Comparison of ENCODE assay signal across 22 cellular contexts in genomic region chr11:2297623-2298030, GRCh38. TPM values are rescaled to one million over a fixed set of nuclear protein-coding genes. Genes with fewer than 3 reads are reported as not detected.
DNase-seq lines count a peak whose midpoint lies in the region; ATAC-seq, FAIRE-seq and TF ChIP-seq lines count a peak whose summit lies in the region.
"Had no signal": no experiment of that assay in that cellular context is flagged by ENCODE, and none has a peak within 500 bp of the region (broad histone marks: within the 10 kb centered on the region; RNA-seq: fewer than 3 reads in every experiment).

No MANE protein-coding gene starts in this region.

- intact Hi-C loops in CD4-positive, alpha-beta memory T cell (cut with micrococcal nuclease): no loop called here
- intact Hi-C loops in K562 (cut with micrococcal nuclease): no loop called here

- H3K9ac ChIP-seq in K562 (ENCODE audit: insufficient read depth in 1 of 2, low read depth in 2 of 2, low read length in 2 of 2) (no peak overlapping the region), neural progenitor cell (no peak overlapping the region)
- H3K9ac ChIP-seq: KMS-11 had no signal

- no peak for TF ChIP-seq POLR2A in K562 (conservative IDR thresholded peaks at IDR 0.05)

- peak overlapping the region in 6 of 7 donors; percentile 62 to 88 (median 85) for H3K27ac Mint-ChIP-seq in CD4-positive, alpha-beta memory T cell
- H3K27ac Mint-ChIP-seq in neural progenitor cell: peak overlapping the region; percentile 51
- H3K27ac Mint-ChIP-seq: nephron progenitor cell had no signal

- H4K20me1 ChIP-seq in K562 (replicated peaks; ENCODE audit: control insufficient read depth, insufficient read depth, low read length) (no peaks in the 10 kb centered on the region), neural progenitor cell (ENCODE audit: low read depth) (no peaks in the 10 kb centered on the region)

- no peaks in the 10 kb centered on the region for H3K9me1 ChIP-seq in K562 (ENCODE audit: control insufficient read depth, insufficient read depth, low read length)

- H3K4me1 Mint-ChIP-seq in CD4-positive, alpha-beta memory T cell: peaks cover 17 to 60% (median 28%) of the 10 kb centered on the region in 4 donors
- no peaks in the 10 kb centered on the region for H3K4me1 Mint-ChIP-seq in neural progenitor cell

- no peak for TF ChIP-seq EP300 in K562 (IDR thresholded peaks at IDR 0.05; ENCODE audit: low read length)

- peaks cover 0 to 25% of the 10 kb centered on the region in 2 donors for H3K36me3 Mint-ChIP-seq in CD4-positive, alpha-beta memory T cell
- no peaks in the 10 kb centered on the region for H3K36me3 Mint-ChIP-seq in neural progenitor cell
- H3K36me3 Mint-ChIP-seq: stimulated activated memory B cell treated with anti-CD40 and anti-IgM and Interleukin-4, amounts not matched to agents 10 μg/mL and 1 μg/mL and 100 μg/mL, for 72 hours had no signal

- H3K9me3 ChIP-seq in CD4-positive, alpha-beta memory T cell (ENCODE audit: control insufficient read depth in 1 of 2, low read length in 2 of 2): no peaks in the 10 kb centered on the region
- no peaks in the 10 kb centered on the region for H3K9me3 ChIP-seq in K562 (replicated peaks; ENCODE audit: control insufficient read depth, insufficient read depth, low read depth, low read length)
- H3K9me3 ChIP-seq in neural progenitor cell (ENCODE audit: low read depth): no peaks in the 10 kb centered on the region
- H3K9me3 ChIP-seq: left lung, psoas muscle had no signal

- in situ Hi-C loops in K562 (cut with MboI): loop anchor here (5.0 kb wide), 1 partner anchor 95 kb away; no protein-coding TSS in a partner anchor

- no peak overlapping the region for H3K27ac ChIP-seq in CD4-positive, alpha-beta memory T cell (ENCODE audit: low read depth, low read length)
- no peak overlapping the region for H3K27ac ChIP-seq in K562 (ENCODE audit: extremely low read depth, low read depth, low read length)
- H3K27ac ChIP-seq in neural progenitor cell: no peak overlapping the region
- H3K27ac ChIP-seq: cardiac muscle cell, dorsolateral prefrontal cortex, KMS-11, psoas muscle had no signal

- POLR2A ChIA-PET in CD4-positive, alpha-beta memory T cell (lab: Charles Lee; ENCODE audit: partially characterized antibody): interaction anchor here (1.2 to 3.7 kb wide), 3 partner anchors 8 to 123 kb away, joined by 3 to 7 read pairs (median 5); partner anchors contain the start of gene TSSC4
- POLR2A ChIA-PET in K562 (lab: Yijun Ruan, JAX): no interaction called here

- H3K9me3 Mint-ChIP-seq in CD4-positive, alpha-beta memory T cell: no peaks in the 10 kb centered on the region
- no peaks in the 10 kb centered on the region for H3K9me3 Mint-ChIP-seq in neural progenitor cell
- H3K9me3 Mint-ChIP-seq: nephron progenitor cell; stimulated activated memory B cell treated with anti-CD40 and anti-IgM and Interleukin-4, amounts not matched to agents 10 μg/mL and 1 μg/mL and 100 μg/mL, for 72 hours had no signal

- 10% methylated on average over 1 of the region's 1 CpG for WGBS in K562 (ENCODE audit: insufficient coverage, low coverage, missing lambda C conversion rate)

- H3K79me2 ChIP-seq in K562 (ENCODE audit: control insufficient read depth, insufficient read depth, low read length) (peaks cover 3% of the 10 kb centered on the region; the same call in 2 of the 3 replicates), neural progenitor cell (ENCODE audit: low read depth) (no peaks in the 10 kb centered on the region)

- no TSS peak for BruUV-seq in K562 (replicated peaks; lab: Mats Ljungman, UMichigan)

- ATAC-seq in K562: no peak
- ATAC-seq: left lung; psoas muscle; stimulated activated memory B cell treated with anti-CD40 and anti-IgM and Interleukin-4, amounts not matched to agents 10 μg/mL and 1 μg/mL and 100 μg/mL, for 72 hours had no signal

- no peak for FAIRE-seq in K562 (lab: Jason Lieb, UNC)

- H3K4me3 Mint-ChIP-seq in CD4-positive, alpha-beta memory T cell: peak overlapping the region in 1 of 8 donors; percentile 16
- H3K4me3 Mint-ChIP-seq in neural progenitor cell: peak overlapping the region; percentile 15
- H3K4me3 Mint-ChIP-seq: nephron progenitor cell; stimulated activated memory B cell treated with anti-CD40 and anti-IgM and Interleukin-4, amounts not matched to agents 10 μg/mL and 1 μg/mL and 100 μg/mL, for 72 hours had no signal

- TF ChIP-seq RAD21 in K562 (CRISPR knock-in tag; conservative IDR thresholded peaks at IDR 0.05 in 1 of 2, IDR thresholded peaks at IDR 0.05 in 1 of 2): no peak

- DNase-seq in activated CD4-positive, alpha-beta T cell treated with anti-CD3 and anti-CD28 coated beads for 48 hours: peak; percentile 0
- DNase-seq in activated CD4-positive, alpha-beta T cell treated with anti-CD3 and anti-CD28 coated beads, Interleukin-2, amount 50 U/mL, for 4 hours: no peak
- no peak for DNase-seq in CD4-positive, alpha-beta memory T cell
- DNase-seq in K562 (ENCODE audit: extremely low read depth in 1 of 4, low spot score in 3 of 4): no peak
- DNase-seq in neural progenitor cell (ENCODE audit: low spot score): no peak
- no peak for DNase-seq in NOMO-1 treated with DMSO at 0.1 percent for 48 hours (lab: John Stamatoyannopoulos, UW; ENCODE audit: unreplicated experiment)
- DNase-seq in hypothalamus (lab: John Stamatoyannopoulos, UW): no peak
- no peak for DNase-seq in NCI-H146 treated with DMSO at 0.1 percent for 48 hours (lab: John Stamatoyannopoulos, UW; ENCODE audit: unreplicated experiment)
- DNase-seq: 8988T; activated CD4-positive, CD25-positive, alpha-beta regulatory T cell; activated effector memory CD4-positive, alpha-beta T cell treated with Interleukin-2 at 50 U/mL for 16 hours; AML-193; NCI-H146; NCI-H526 had no signal

- no peaks in the 10 kb centered on the region for H3F3A ChIP-seq in neural progenitor cell (ENCODE audit: low read depth)

- H3K27me3 ChIP-seq in CD4-positive, alpha-beta memory T cell (ENCODE audit: insufficient read depth, low read length): no peaks in the 10 kb centered on the region
- H3K27me3 ChIP-seq in K562 (ENCODE audit: control insufficient read depth in 2 of 2, insufficient read depth in 2 of 2, low read length in 2 of 2) (peaks cover 0 to 13% of the 10 kb centered on the region in 2 experiments; a peak in 2 of 5 replicates), neural progenitor cell (peaks cover 37% of the 10 kb centered on the region)

- CTCF ChIA-PET in CD4-positive, alpha-beta memory T cell (lab: Charles Lee; ENCODE audit: partially characterized antibody): interaction anchor here (1.0 to 4.3 kb wide), 3 partner anchors 8 to 104 kb away, joined by 3 to 19 read pairs (median 3); no protein-coding TSS in a partner anchor
- CTCF ChIA-PET in K562 (lab: Yijun Ruan, JAX; ENCODE audit: low intra/inter-chr PET ratio): interaction anchor here (0.5 kb wide), 1 partner anchor 130 kb away, joined by 3 read pairs; no protein-coding TSS in a partner anchor

- TF ChIP-seq CTCF in K562 (IDR thresholded peaks at IDR 0.05 in 2 of 3, conservative IDR thresholded peaks at IDR 0.05 in 1 of 3; ENCODE audit: insufficient read depth in 2 of 3, low read depth in 1 of 3, low read length in 3 of 3) (no peak), neural progenitor cell (IDR thresholded peaks at IDR 0.05) (no peak)

- no peaks in the 10 kb centered on the region for H3K36me3 ChIP-seq in CD4-positive, alpha-beta memory T cell (ENCODE audit: insufficient read depth, low read length)
- no peaks in the 10 kb centered on the region for H3K36me3 ChIP-seq in K562 (ENCODE audit: control insufficient read depth, insufficient read depth, low read length)
- H3K36me3 ChIP-seq in neural progenitor cell: no peaks in the 10 kb centered on the region
- H3K36me3 ChIP-seq: cardiac muscle cell, left lung had no signal

- no peak overlapping the region for H3K4me3 ChIP-seq in CD4-positive, alpha-beta memory T cell (ENCODE audit: low read length in 2 of 2)
- H3K4me3 ChIP-seq in K562 (no peak overlapping the region), neural progenitor cell (no peak overlapping the region)
- H3K4me3 ChIP-seq: cardiac muscle cell, dorsolateral prefrontal cortex, left lung, psoas muscle had no signal

- H2AFZ ChIP-seq in K562 (ENCODE audit: low read depth, low read length) (no peak overlapping the region), neural progenitor cell (replicated peaks) (no peak overlapping the region)

- peaks cover 46% of the 10 kb centered on the region for H3K4me1 ChIP-seq in CD4-positive, alpha-beta memory T cell (ENCODE audit: insufficient read depth, low read length)
- peaks cover 30 to 62% of the 10 kb centered on the region in 2 experiments for H3K4me1 ChIP-seq in K562 (replicated peaks in 1 of 2; ENCODE audit: control insufficient read depth in 2 of 2, insufficient read depth in 2 of 2, low read length in 2 of 2)
- H3K4me1 ChIP-seq in neural progenitor cell: no peaks in the 10 kb centered on the region
- H3K4me1 ChIP-seq: psoas muscle had no signal

- H3K27me3 Mint-ChIP-seq in CD4-positive, alpha-beta memory T cell: peaks cover under 1% of the 10 kb centered on the region in 2 donors
- H3K27me3 Mint-ChIP-seq in neural progenitor cell (ENCODE audit: insufficient read depth, low read depth): peaks cover 19% of the 10 kb centered on the region

- H3K4me2 ChIP-seq in K562 (ENCODE audit: insufficient read depth, low read length) (no peak overlapping the region), neural progenitor cell (no peak overlapping the region)
- H3K4me2 ChIP-seq: KMS-11 had no signal

RNA-seq across cellular contexts. Expression of gene C11orf21, which starts 4.1 kb away (rescaled TPM):
- total RNA-seq in CD4-positive, alpha-beta memory T cell: 10 to 100 TPM; 64.5 to 65.6 TPM
- 10 to 100 TPM in 1 of 2 donors, 1 to 10 TPM in 1; 9.4 to 10.8 TPM for polyA plus RNA-seq in CD4-positive, alpha-beta memory T cell
- total RNA-seq in K562 (2011; cell fraction: chromatin; rRNA removed; ENCODE audit: low replicate concordance): 1.6 and 4.7 TPM in 2 replicates
- total RNA-seq in K562 (2011; cell fraction: nucleolus; rRNA removed): 2.4 and 3.5 TPM in 2 replicates
- 1.5 and 3.1 TPM in 2 replicates for total RNA-seq in K562 (2011; cell fraction: nucleoplasm; rRNA removed)
- total RNA-seq in K562 (2014; rRNA removed) (1.3 and 2.0 TPM in 2 replicates), K562 (2014; rRNA removed; fragmentation: Illumina TruSeq; extraction: Trizol) (0.64 and 0.65 TPM in 2 replicates), K562 (2015; rRNA removed; fragmentation: Illumina TruSeq; extraction: Trizol) (2.3 and 2.5 TPM in 2 replicates), K562 (2021) (2.1 and 2.6 TPM in 2 replicates), neural progenitor cell (ENCODE audit: low replicate concordance) (0.19 TPM in 1 of 2 replicates, not detected in the other)
- polyA plus RNA-seq in K562 (2011; rRNA removed) (1.2 and 2.1 TPM in 2 replicates), K562 (2014; fragmentation: Illumina TruSeq; extraction: Trizol) (1.0 and 1.3 TPM in 2 replicates), K562 (2014; fragmentation: Nextera tagmentation; extraction: Ambion mirVana) (under 1 TPM; 0.10 to 0.15 TPM), K562 (2014; rRNA removed) (2.0 and 2.1 TPM in 2 replicates)
- 0.91 and 2.0 TPM in 2 replicates for polyA plus RNA-seq in K562 (2011; cell fraction: cytosol; rRNA removed)
- 5.5 and 14.3 TPM in 2 replicates for polyA plus RNA-seq in K562 (2011; cell fraction: nucleus; rRNA removed)
- polyA plus RNA-seq in K562 (2012): 4.3 and 4.5 TPM in 2 replicates
- 0.99 and 1.0 TPM in 2 replicates for polyA minus RNA-seq in K562 (2011; rRNA and poly(A)+ RNA removed)
- polyA minus RNA-seq in K562 (2011; cell fraction: cytosol; rRNA and poly(A)+ RNA removed): 1.4 TPM in 1 of 2 replicates, not detected in the other
- 2.4 and 3.4 TPM in 2 replicates for polyA minus RNA-seq in K562 (2011; cell fraction: nucleus; rRNA and poly(A)+ RNA removed)

RNA-seq across cellular contexts. Expression of gene TSPAN32, which starts 4.2 kb away (rescaled TPM):
- total RNA-seq in CD4-positive, alpha-beta memory T cell: 10 to 100 TPM; 41.5 to 50.2 TPM
- polyA plus RNA-seq in CD4-positive, alpha-beta memory T cell: 10 to 100 TPM; 14.6 to 52.7 TPM
- total RNA-seq in K562 (2011; cell fraction: chromatin; rRNA removed; ENCODE audit: low replicate concordance): 8.4 and 16.2 TPM in 2 replicates
- 7.1 and 8.5 TPM in 2 replicates for total RNA-seq in K562 (2011; cell fraction: nucleolus; rRNA removed)
- 4.3 and 5.9 TPM in 2 replicates for total RNA-seq in K562 (2011; cell fraction: nucleoplasm; rRNA removed)
- total RNA-seq in K562 (2014; rRNA removed) (3.0 and 3.4 TPM in 2 replicates), K562 (2014; rRNA removed; fragmentation: Illumina TruSeq; extraction: Trizol) (0.86 and 1.4 TPM in 2 replicates), K562 (2015; rRNA removed; fragmentation: Illumina TruSeq; extraction: Trizol) (2.6 TPM in 2 replicates), K562 (2021) (4.8 and 5.9 TPM in 2 replicates), neural progenitor cell (ENCODE audit: low replicate concordance) (0.19 TPM in 1 of 2 replicates, not detected in the other)
- polyA plus RNA-seq in K562 (2011; rRNA removed) (4.2 and 9.4 TPM in 2 replicates), K562 (2014; fragmentation: Illumina TruSeq; extraction: Trizol) (0.79 and 2.8 TPM in 2 replicates), K562 (2014; fragmentation: Nextera tagmentation; extraction: Ambion mirVana) (under 1 TPM; 0.21 to 0.57 TPM), K562 (2014; rRNA removed) (3.3 and 7.3 TPM in 2 replicates)
- polyA plus RNA-seq in K562 (2011; cell fraction: cytosol; rRNA removed): 4.4 and 6.2 TPM in 2 replicates
- 68.0 and 78.0 TPM in 2 replicates for polyA plus RNA-seq in K562 (2011; cell fraction: nucleus; rRNA removed)
- 8.2 and 19.1 TPM in 2 replicates for polyA plus RNA-seq in K562 (2012)
- 0.77 and 0.90 TPM in 2 replicates for polyA minus RNA-seq in K562 (2011; rRNA and poly(A)+ RNA removed)
- 1.4 and 3.4 TPM in 2 replicates for polyA minus RNA-seq in K562 (2011; cell fraction: cytosol; rRNA and poly(A)+ RNA removed)
- polyA minus RNA-seq in K562 (2011; cell fraction: nucleus; rRNA and poly(A)+ RNA removed): 10.0 and 10.3 TPM in 2 replicates

RNA-seq across cellular contexts. Expression of gene ASCL2, which starts 27.2 kb away (rescaled TPM):
- under 1 TPM in 1 of 2 experiments, not detected in 1; 0.29 TPM for total RNA-seq in CD4-positive, alpha-beta memory T cell
- under 1 TPM in 1 of 2 donors, not detected in 1; 0.57 TPM for polyA plus RNA-seq in CD4-positive, alpha-beta memory T cell
- total RNA-seq in K562 (2011; cell fraction: chromatin; rRNA removed; ENCODE audit: low replicate concordance): 0.25 and 0.30 TPM in 2 replicates
- total RNA-seq in K562 (2011; cell fraction: nucleolus; rRNA removed): 0.79 and 0.83 TPM in 2 replicates
- 0.22 and 0.31 TPM in 2 replicates for total RNA-seq in K562 (2011; cell fraction: nucleoplasm; rRNA removed)
- total RNA-seq in K562 (2014; rRNA removed) (1.4 and 1.7 TPM in 2 replicates), K562 (2014; rRNA removed; fragmentation: Illumina TruSeq; extraction: Trizol) (0.11 TPM in 1 of 2 replicates, not detected in the other), K562 (2015; rRNA removed; fragmentation: Illumina TruSeq; extraction: Trizol) (0.36 and 0.53 TPM in 2 replicates), K562 (2021) (1.1 and 1.2 TPM in 2 replicates), neural progenitor cell (ENCODE audit: low replicate concordance) (2.2 TPM in 1 of 2 replicates, not detected in the other)
- polyA plus RNA-seq in K562 (2011; rRNA removed) (0.07 and 0.15 TPM in 2 replicates), K562 (2014; fragmentation: Illumina TruSeq; extraction: Trizol) (0.12 and 0.26 TPM in 2 replicates), K562 (2014; fragmentation: Nextera tagmentation; extraction: Ambion mirVana) (not detected), K562 (2014; rRNA removed) (0.76 and 1.4 TPM in 2 replicates)
- 0.15 and 1.7 TPM in 2 replicates for polyA plus RNA-seq in K562 (2011; cell fraction: cytosol; rRNA removed)
- 0.13 and 0.40 TPM in 2 replicates for polyA plus RNA-seq in K562 (2011; cell fraction: nucleus; rRNA removed)
- polyA plus RNA-seq in K562 (2012): 0.93 and 1.0 TPM in 2 replicates
- not detected in 2 replicates for polyA minus RNA-seq in K562 (2011; rRNA and poly(A)+ RNA removed)
- not detected in 2 replicates for polyA minus RNA-seq in K562 (2011; cell fraction: cytosol; rRNA and poly(A)+ RNA removed)
- 0.22 and 0.27 TPM in 2 replicates for polyA minus RNA-seq in K562 (2011; cell fraction: nucleus; rRNA and poly(A)+ RNA removed)
- total RNA-seq: cardiac muscle cell, psoas muscle, skeletal muscle tissue had no signal
- polyA plus RNA-seq: cardiac muscle cell had no signal

Comparison
In these comparisons a context has a peak if more than half of its experiments do, and no peak if none do; other contexts are left out.
1. RNA of gene C11orf21, which starts 4.1 kb away (total RNA-seq): 64.5 to 65.6 TPM in CD4-positive, alpha-beta memory T cell; 0.64 to 4.7 TPM in K562 and 0.19 TPM in neural progenitor cell; every median in the first group is over 10 times any median in the second.